ENCODE assay signal across 25 cellular contexts in the genomic region with DNA sequence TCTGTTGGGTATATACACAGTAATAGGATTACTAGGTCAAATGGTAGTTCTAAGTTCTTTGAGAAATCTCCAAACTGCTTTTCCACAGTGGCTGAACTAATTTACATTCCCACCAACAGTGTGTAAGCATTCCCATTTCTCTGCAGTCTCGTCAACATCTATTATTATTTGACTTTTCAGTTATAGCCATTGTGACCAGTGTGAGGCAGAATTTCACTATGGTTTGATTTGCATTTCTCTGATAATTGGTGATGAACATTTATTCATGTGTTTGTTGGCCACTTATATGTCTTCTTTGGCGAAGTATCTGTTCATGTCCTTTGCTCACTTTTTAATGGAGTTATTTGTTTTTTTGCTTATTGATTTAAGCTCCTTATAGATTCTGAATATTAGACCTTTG.
DNase-seq lines count a peak whose midpoint lies in the region; TF ChIP-seq lines count a peak whose summit lies in the region.
"Had no signal": no experiment of that assay in that cellular context is flagged by ENCODE, and none has a peak within 500 bp of the region (broad histone marks: within the 10 kb centered on the region; RNA-seq: fewer than 3 reads in every experiment).

No MANE protein-coding gene starts in this region.

- H4K20me1 ChIP-seq in osteoblast (ENCODE audit: insufficient read depth, low read length): no peaks in the 10 kb centered on the region
- no peaks in the 10 kb centered on the region for H4K20me1 ChIP-seq in Karpas-422 (ENCODE audit: insufficient read depth, low read depth, low read length)
- no peaks in the 10 kb centered on the region for H4K20me1 ChIP-seq in smooth muscle cell (ENCODE audit: low read depth)

- H3K9ac ChIP-seq in Karpas-422 (ENCODE audit: low read length): no peak overlapping the region
- H3K9ac ChIP-seq in smooth muscle cell (ENCODE audit: low read depth): no peak overlapping the region

- TF ChIP-seq CTCF in LNCaP clone FGC (IDR thresholded peaks at IDR 0.05; ENCODE audit: control insufficient read depth, extremely low read depth, insufficient read depth) (peak; percentile 41), osteoblast (IDR thresholded peaks at IDR 0.05; ENCODE audit: extremely low read depth, low read depth, low read length) (peak; percentile 16), smooth muscle cell (IDR thresholded peaks at IDR 0.05; ENCODE audit: borderline replicate concordance, insufficient read depth, poor library complexity, severe bottlenecking) (no peak)

- DNase-seq in NCI-H748 (lab: John Stamatoyannopoulos, UW; ENCODE audit: unreplicated experiment) (peak; percentile 16), NCI-H748 treated with DMSO at 0.1 percent for 48 hours (lab: John Stamatoyannopoulos, UW) (no peak), LNCaP clone FGC (ENCODE audit: low read depth) (peak; percentile 0), dermis blood vessel endothelial cell (peak; percentile 27), osteoblast (ENCODE audit: insufficient read length, low spot score, missing footprints) (no peak), Karpas-422 (no peak), NCI-H2029 treated with DMSO at 0.1 percent for 48 hours (lab: John Stamatoyannopoulos, UW) (no peak), smooth muscle cell (lab: John Stamatoyannopoulos, UW; ENCODE audit: unreplicated experiment) (no peak)
- DNase-seq: activated CD4-positive, alpha-beta T cell treated with anti-CD3 and anti-CD28 coated beads, Interleukin-2, amount 10 ng/mL, durations not matched to agents 7 days and 5 days; activated effector memory CD4-positive, alpha-beta T cell treated with anti-CD3 and anti-CD28 coated beads, Interleukin-2, amount 50 U/mL, for 16 hours; effector CD8-positive, alpha-beta T cell; glutamatergic neuron; KBM-7; left lung; NCI-H146; NCI-H2107; NCI-H446; NCI-H82; posterior cingulate gyrus; right cardiac atrium; RPMI8226; SJCRH30; stimulated activated naive CD8-positive, alpha-beta T cell treated with anti-CD3 and anti-CD28 coated beads, Interleukin-15, amount 100 ng/mL, for 72 hours; T-cell had no signal

- H3K36me3 ChIP-seq in osteoblast (ENCODE audit: insufficient read depth, low read length) (no peaks in the 10 kb centered on the region), Karpas-422 (ENCODE audit: insufficient read depth, low read length) (no peaks in the 10 kb centered on the region), smooth muscle cell (ENCODE audit: low read depth) (no peaks in the 10 kb centered on the region)
- H3K36me3 ChIP-seq: left lung, SJCRH30 had no signal

- no peak overlapping the region for H2AFZ ChIP-seq in osteoblast (ENCODE audit: low read length)
- H2AFZ ChIP-seq in Karpas-422 (ENCODE audit: low read length): no peak overlapping the region
- no peak overlapping the region for H2AFZ ChIP-seq in smooth muscle cell (ENCODE audit: low read depth)

- H3K4me2 ChIP-seq in osteoblast (ENCODE audit: insufficient read depth, low read length): no peak overlapping the region
- H3K4me2 ChIP-seq in Karpas-422 (ENCODE audit: low read depth, low read length, poor library complexity, severe bottlenecking): no peak overlapping the region
- H3K4me2 ChIP-seq in smooth muscle cell: no peak overlapping the region

- H3K9me2 ChIP-seq in Karpas-422 (replicated peaks; ENCODE audit: insufficient read depth, low read length): no peaks in the 10 kb centered on the region

- H3K9me3 ChIP-seq in osteoblast (ENCODE audit: low read depth, low read length) (no peaks in the 10 kb centered on the region), Karpas-422 (ENCODE audit: low read length) (no peaks in the 10 kb centered on the region), smooth muscle cell (replicated peaks; ENCODE audit: low read depth) (no peaks in the 10 kb centered on the region)
- H3K9me3 ChIP-seq: left lung, SJCRH30 had no signal

- H3F3A ChIP-seq in smooth muscle cell (ENCODE audit: low read depth): no peaks in the 10 kb centered on the region

- H3K4me3 ChIP-seq in LNCaP clone FGC (ENCODE audit: low read depth, low read length) (no peak overlapping the region), osteoblast (ENCODE audit: insufficient read depth, low read length) (no peak overlapping the region), Karpas-422 (ENCODE audit: low read length) (no peak overlapping the region), smooth muscle cell (no peak overlapping the region)
- H3K4me3 ChIP-seq: left lung, SJCRH30 had no signal

- no peaks in the 10 kb centered on the region for H3K79me2 ChIP-seq in osteoblast (ENCODE audit: insufficient read depth, low read length)
- H3K79me2 ChIP-seq in Karpas-422 (ENCODE audit: low read length): no peaks in the 10 kb centered on the region
- no peaks in the 10 kb centered on the region for H3K79me2 ChIP-seq in smooth muscle cell (ENCODE audit: low read depth)

- H3K4me1 ChIP-seq in osteoblast (ENCODE audit: insufficient read depth, low read length) (no peaks in the 10 kb centered on the region), Karpas-422 (ENCODE audit: low read length) (no peaks in the 10 kb centered on the region), smooth muscle cell (ENCODE audit: low read depth) (no peaks in the 10 kb centered on the region)
- H3K4me1 ChIP-seq: left lung, SJCRH30 had no signal

- 89% methylated on average over 2 of the region's 2 CpGs for WGBS in smooth muscle cell (ENCODE audit: low lambda C conversion rate)

- no peak overlapping the region for H3K27ac ChIP-seq in osteoblast (ENCODE audit: low read depth, low read length)
- no peak overlapping the region for H3K27ac ChIP-seq in Karpas-422 (ENCODE audit: low read length)
- H3K27ac ChIP-seq in smooth muscle cell (ENCODE audit: low read depth): no peak overlapping the region
- H3K27ac ChIP-seq: epithelial cell of prostate, left lung, SJCRH30 had no signal

- H3K27me3 ChIP-seq in osteoblast (ENCODE audit: insufficient read depth, low read length): peaks cover 5% of the 10 kb centered on the region
- H3K27me3 ChIP-seq in Karpas-422 (ENCODE audit: low read length): no peaks in the 10 kb centered on the region
- no peaks in the 10 kb centered on the region for H3K27me3 ChIP-seq in smooth muscle cell (ENCODE audit: low read depth)
- H3K27me3 ChIP-seq: left lung, SJCRH30 had no signal

Comparison
In these comparisons a context has a peak if more than half of its experiments do, and no peak if none do; other contexts are left out.
1. DNase-seq: peak in NCI-H748 (single experiment), LNCaP clone FGC (single experiment) and dermis blood vessel endothelial cell (single experiment); none in NCI-H748 treated with DMSO at 0.1 percent for 48 hours (single experiment), osteoblast (single experiment), Karpas-422 (single experiment), NCI-H2029 treated with DMSO at 0.1 percent for 48 hours (single experiment) and smooth muscle cell (single experiment).